ENCODE assay signal across 1 cellular context in the genomic region with DNA sequence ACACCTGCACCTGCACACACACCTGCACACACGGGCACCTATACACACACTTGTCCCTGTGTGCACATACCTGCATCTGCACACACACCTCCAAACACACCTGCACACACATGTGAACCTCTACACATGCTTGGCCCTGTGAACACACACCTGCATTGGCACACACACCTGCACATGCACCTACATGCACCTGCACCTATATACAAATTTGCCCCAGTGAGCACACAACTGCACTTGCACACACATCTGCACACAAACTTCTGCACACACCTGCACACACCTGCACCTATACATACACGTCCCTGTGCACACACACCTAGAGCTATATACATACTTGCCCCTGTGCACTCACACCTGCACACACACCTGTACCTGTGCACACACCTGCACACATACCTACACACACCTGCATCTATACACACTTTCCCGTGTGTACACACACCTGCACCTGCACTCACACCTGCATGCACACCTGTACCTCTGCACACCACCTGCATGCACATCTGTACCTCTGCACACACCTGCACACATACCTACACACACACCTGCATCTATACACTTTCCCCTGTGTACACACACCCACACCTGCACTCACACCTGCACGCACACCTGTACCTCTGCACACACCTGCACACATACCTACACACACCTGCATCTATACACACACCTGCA.
TF ChIP-seq lines count a peak whose summit lies in the region.

No MANE protein-coding gene starts in this region.

TF ChIP-seq in H1, 55 proteins besides CTCF, POLR2A, EP300 and RAD21:
- TF ChIP-seq SP2 (IDR thresholded peaks at IDR 0.05; ENCODE audit: low read length) (no peak), EGR1 (IDR thresholded peaks at IDR 0.05; ENCODE audit: borderline replicate concordance, low read depth, low read length) (no peak), SAP30 (IDR thresholded peaks at IDR 0.05; ENCODE audit: insufficient read depth, insufficient replicate concordance, low read length) (no peak), RBBP5 (IDR thresholded peaks at IDR 0.05; ENCODE audit: borderline replicate concordance, low read depth, low read length) (no peak), MAFK (IDR thresholded peaks at IDR 0.05; ENCODE audit: low read depth, low read length) (no peak), PHF8 (conservative IDR thresholded peaks at IDR 0.05; ENCODE audit: low read depth, low read length) (no peak), GTF2F1 (IDR thresholded peaks at IDR 0.05; ENCODE audit: borderline replicate concordance, low read depth, low read length) (no peak), KDM4A (IDR thresholded peaks at IDR 0.05; ENCODE audit: low read depth, low read length, severe bottlenecking) (no peak), SIX5 (IDR thresholded peaks at IDR 0.05; ENCODE audit: low read depth, low read length) (no peak), SP1 (IDR thresholded peaks at IDR 0.05; ENCODE audit: low read depth, low read length) (no peak)
TF ChIP-seq in H1: peak in this region for 0.
